Comparison of ENCODE assay signal across 9 cellular contexts in the genomic region with DNA sequence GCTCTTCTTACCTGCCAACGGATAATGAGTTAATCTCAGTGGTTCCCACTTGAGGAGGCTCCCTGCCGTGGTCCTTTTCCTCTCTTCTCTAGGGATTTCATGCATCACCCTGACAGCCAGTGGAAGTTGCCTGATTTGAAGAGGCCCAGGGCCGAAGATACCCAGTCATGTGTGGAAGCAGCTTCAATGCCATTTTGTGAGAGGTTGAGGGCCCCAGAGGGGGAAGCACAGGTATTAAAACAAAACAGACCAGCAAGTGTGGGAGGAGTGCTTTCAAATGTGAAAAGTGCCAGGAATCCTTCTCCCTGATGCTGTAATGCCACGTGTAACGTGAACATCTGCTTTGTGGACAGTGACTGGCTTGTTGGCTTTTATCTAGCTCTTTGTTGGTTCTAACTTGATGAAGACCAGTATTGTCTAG. TPM values are rescaled to one million over a fixed set of nuclear protein-coding genes. Genes with fewer than 3 reads are reported as not detected.
DNase-seq lines count a peak whose midpoint lies in the region; ATAC-seq and TF ChIP-seq lines count a peak whose summit lies in the region.
"Had no signal": no experiment of that assay in that cellular context is flagged by ENCODE, and none has a peak within 500 bp of the region (broad histone marks: within the 10 kb centered on the region; RNA-seq: fewer than 3 reads in every experiment).

No MANE protein-coding gene starts in this region.

- no peaks in the 10 kb centered on the region for H3K9me3 Mint-ChIP-seq in T-cell

- H3K36me3 Mint-ChIP-seq in T-cell, result peaks cover 25% of the 10 kb centered on the region

- H3K27me3 Mint-ChIP-seq in T-cell, result no peaks in the 10 kb centered on the region

- peak overlapping the region; percentile 93 to 97 (median 96) for H3K4me3 Mint-ChIP-seq in T-cell

- TF ChIP-seq CTCF in GM12865 (IDR thresholded peaks at IDR 0.05; ENCODE audit: insufficient read depth, low read depth, low read length, missing control alignments), result no peak
- no peak for TF ChIP-seq CTCF in fibroblast of pulmonary artery (IDR thresholded peaks at IDR 0.05; ENCODE audit: low read length, missing control alignments)
- TF ChIP-seq CTCF in retinal pigment epithelial cell (conservative IDR thresholded peaks at IDR 0.05; ENCODE audit: low read depth, low read length), result no peak

- in situ Hi-C loops in KBM-7 (cut with MboI; ENCODE audit: low pct_unique_long_range_greater_than_20kb, low sequenced_read_pairs), result no loop called here

- H3K27ac Mint-ChIP-seq in T-cell, result peak overlapping the region; percentile 100

- POLR2A ChIA-PET in T-cell (lab: Charles Lee), result interaction anchor here (0.9 to 1.5 kb wide), 3 partner anchors 11 to 20 kb away, joined by 3 to 5 read pairs (median 3); no protein-coding TSS in a partner anchor

- H3K4me3 ChIP-seq in GM12865 (ENCODE audit: low read depth, low read length) (peak overlapping the region; percentile 97), fibroblast of pulmonary artery (replicated peaks; ENCODE audit: low read depth, low read length) (peak overlapping the region; percentile 97), retinal pigment epithelial cell (ENCODE audit: low read length) (peak overlapping the region; percentile 90)

- ATAC-seq in T-cell (replicated peaks in 1 of 4) (no peak), GM18867 (IDR thresholded peaks at IDR 0.05; ENCODE audit: unreplicated experiment) (no peak)

- DNase-seq in GM12865 (ENCODE audit: low read depth) (no peak), T-cell (peak in 5 of 34 experiments; percentile 6 to 34 (median 10)), fibroblast of pulmonary artery (ENCODE audit: low read depth) (no peak), retinal pigment epithelial cell (ENCODE audit: low read depth) (no peak), germinal center (ENCODE audit: low spot score) (no peak), activated gamma-delta T cell (lab: John Stamatoyannopoulos, UW) (no peak), KBM-7 (no peak)
- DNase-seq: GOT3 had no signal

- CTCF ChIA-PET in T-cell (lab: Charles Lee), result interaction anchor here in 1 of 2 donors (0.7 to 3.3 kb wide), 4 partner anchors 9 to 613 kb away, joined by 3 to 17 read pairs (median 8); a partner anchor contains a TSS

- peaks cover 66 to 76% (median 70%) of the 10 kb centered on the region in 3 donors for H3K4me1 Mint-ChIP-seq in T-cell

RNA-seq across cellular contexts. Expression of a gene that starts 1.5 kb away (rescaled TPM):
- total RNA-seq in T-cell, result 100 to 1,000 TPM; 139 to 213 (median 157) TPM

RNA-seq across cellular contexts. Expression of a gene that starts 53.5 kb away (rescaled TPM):
- 1 to 10 TPM; 6.3 to 8.4 (median 7.0) TPM for total RNA-seq in T-cell

RNA-seq across cellular contexts. Expression of a gene that starts 56.2 kb away (rescaled TPM):
- total RNA-seq in T-cell, result 10 to 100 TPM in 4 of 5 donors, 1 to 10 TPM in 1; 9.0 to 13.8 (median 11.7) TPM
